In genomic region chr1:91398291-91398690, GRCh38 we compare ENCODE assay signal across 25 cellular contexts. TPM values are rescaled to one million over a fixed set of nuclear protein-coding genes. Genes with fewer than 3 reads are reported as not detected.
"Had no signal": no experiment of that assay in that cellular context is flagged by ENCODE, and none has a peak within 500 bp of the region (broad histone marks: within the 10 kb centered on the region; RNA-seq: fewer than 3 reads in every experiment).

No MANE protein-coding gene starts in this region.

- H3K36me3 ChIP-seq: heart left ventricle, left lung, lower lobe of right lung, pancreas, prostate gland, right atrium auricular region, spleen, suprapubic skin, thoracic aorta, tibial artery had no signal

- H3K36me3 Mint-ChIP-seq: immature natural killer cell; naive thymus-derived CD8-positive, alpha-beta T cell; stimulated activated effector memory CD8-positive, alpha-beta T cell treated with anti-CD3 and anti-CD28 coated beads, Interleukin-12 subunit alpha, Interleukin-12 subunit beta, amount 100 ng/mL, for 72 hours had no signal

- H3K27ac ChIP-seq: left lung, lower lobe of right lung, pancreas, prostate gland, right atrium auricular region, skin epidermis, spleen, suprapubic skin, thoracic aorta, tibial artery, uterus had no signal

- H3K9me3 ChIP-seq: heart left ventricle, left lung, lower lobe of right lung, pancreas, prostate gland, right atrium auricular region, spleen, suprapubic skin, thoracic aorta, tibial artery, uterus had no signal

- H3K4me1 ChIP-seq: left lung, lower lobe of right lung, prostate gland, right atrium auricular region, suprapubic skin, tibial artery, uterus had no signal

- H3K9me3 Mint-ChIP-seq: immature natural killer cell; naive thymus-derived CD8-positive, alpha-beta T cell; stimulated activated effector memory CD8-positive, alpha-beta T cell treated with anti-CD3 and anti-CD28 coated beads, Interleukin-12 subunit alpha, Interleukin-12 subunit beta, amount 100 ng/mL, for 72 hours; stimulated activated naive CD8-positive, alpha-beta T cell treated with anti-CD3 and anti-CD28 coated beads, Interleukin-15, Interleukin-2, amounts not matched to agents 100 ng/mL and 50 ng/mL, for 24 hours; type B pancreatic cell had no signal

- H3K27ac Mint-ChIP-seq: immature natural killer cell; naive thymus-derived CD8-positive, alpha-beta T cell; stimulated activated effector memory CD8-positive, alpha-beta T cell treated with anti-CD3 and anti-CD28 coated beads, Interleukin-12 subunit alpha, Interleukin-12 subunit beta, amount 100 ng/mL, for 72 hours; stimulated activated naive CD8-positive, alpha-beta T cell treated with anti-CD3 and anti-CD28 coated beads, Interleukin-15, Interleukin-2, amounts not matched to agents 100 ng/mL and 50 ng/mL, for 24 hours; type B pancreatic cell had no signal

- DNase-seq: heart left ventricle; immature natural killer cell; kidney; left colon; left lung; lower lobe of right lung; mammary epithelial cell; mesenchymal stem cell; naive thymus-derived CD8-positive, alpha-beta T cell; pancreas; posterior cingulate gyrus; spleen; stimulated activated CD4-positive, alpha-beta T cell treated with anti-CD3 and anti-CD28 coated beads, Interleukin-4, amount 100 ng/mL, for 24 hours; stimulated activated naive CD4-positive, alpha-beta T cell; tibial artery; uterus had no signal

- H3K4me1 Mint-ChIP-seq: immature natural killer cell; stimulated activated effector memory CD8-positive, alpha-beta T cell treated with anti-CD3 and anti-CD28 coated beads, Interleukin-12 subunit alpha, Interleukin-12 subunit beta, amount 100 ng/mL, for 72 hours had no signal

- H3K27me3 Mint-ChIP-seq: type B pancreatic cell had no signal

- H3K27me3 ChIP-seq: pancreas, right atrium auricular region, suprapubic skin, tibial artery, uterus had no signal

- H3K4me3 ChIP-seq: heart left ventricle, left lung, lower lobe of right lung, pancreas, prostate gland, right atrium auricular region, skin epidermis, spleen, suprapubic skin, thoracic aorta, tibial artery, uterus had no signal

- H3K4me3 Mint-ChIP-seq: immature natural killer cell; naive thymus-derived CD8-positive, alpha-beta T cell; stimulated activated effector memory CD8-positive, alpha-beta T cell treated with anti-CD3 and anti-CD28 coated beads, Interleukin-12 subunit alpha, Interleukin-12 subunit beta, amount 100 ng/mL, for 72 hours; stimulated activated naive CD8-positive, alpha-beta T cell treated with anti-CD3 and anti-CD28 coated beads, Interleukin-15, Interleukin-2, amounts not matched to agents 100 ng/mL and 50 ng/mL, for 24 hours; type B pancreatic cell had no signal

- ATAC-seq: heart left ventricle; left colon; left lung; lower lobe of right lung; naive thymus-derived CD8-positive, alpha-beta T cell; pancreas; sciatic nerve; stimulated activated effector memory CD8-positive, alpha-beta T cell treated with anti-CD3 and anti-CD28 coated beads, Interleukin-12 subunit alpha, Interleukin-12 subunit beta, amount 100 ng/mL, for 72 hours had no signal

RNA-seq across cellular contexts. Expression of gene HFM1, which starts 6.3 kb away (rescaled TPM):
- total RNA-seq: naive thymus-derived CD8-positive, alpha-beta T cell had no signal
